Comparison of ENCODE assay signal across 1 cellular context in genomic region chr4:88457307-88458090, GRCh38.
TF ChIP-seq lines count a peak whose summit lies in the region.

No MANE protein-coding gene starts in this region.

TF ChIP-seq in HEK293, 187 proteins besides CTCF, POLR2A, EP300 and RAD21 (continued from another document):
- no peak for TF ChIP-seq ZNF26 (tag by site-specific recombination; IDR thresholded peaks at IDR 0.05)
TF ChIP-seq in HEK293: peak in this region for 9.
